ENCODE assay signal across 25 cellular contexts in the genomic region with DNA sequence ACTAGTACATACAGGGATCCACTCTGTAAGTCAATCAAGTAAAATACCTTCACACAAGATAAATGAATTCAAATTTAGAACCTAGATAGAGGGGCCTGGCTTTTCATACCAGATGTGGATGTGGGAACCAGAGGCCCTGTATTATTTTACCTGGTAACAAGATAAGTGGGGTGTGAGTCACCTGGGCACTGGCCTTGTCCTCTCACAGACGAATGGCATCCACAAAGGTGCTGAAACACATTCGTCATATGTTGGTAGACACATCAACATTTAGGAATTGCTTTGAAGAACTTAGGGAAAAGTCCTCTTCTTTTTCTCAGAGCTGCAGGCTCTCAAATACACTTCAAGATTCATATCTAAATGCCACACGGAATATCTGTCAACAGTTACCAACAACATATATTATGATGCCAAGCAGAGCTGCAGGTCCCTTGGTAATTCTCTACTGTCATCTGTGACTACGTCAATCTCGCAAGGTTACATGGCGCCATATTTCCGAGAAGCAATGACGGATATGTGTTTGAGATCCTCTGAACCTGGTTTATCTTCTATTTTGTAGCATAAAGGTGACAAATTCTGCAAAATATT.
DNase-seq lines count a peak whose midpoint lies in the region; ATAC-seq and TF ChIP-seq lines count a peak whose summit lies in the region.
"Had no signal": no experiment of that assay in that cellular context is flagged by ENCODE, and none has a peak within 500 bp of the region (broad histone marks: within the 10 kb centered on the region; RNA-seq: fewer than 3 reads in every experiment).

No MANE protein-coding gene starts in this region.

- no TSS peak for BruUV-seq in mammary epithelial cell (replicated peaks; lab: Mats Ljungman, UMichigan)

- TF ChIP-seq CTCF in mammary epithelial cell (conservative IDR thresholded peaks at IDR 0.05 in 1 of 2, IDR thresholded peaks at IDR 0.05 in 1 of 2; ENCODE audit: extremely low read depth in 1 of 2, insufficient read depth in 1 of 2, low read depth in 1 of 2, low read length in 2 of 2) (no peak), breast epithelium (IDR thresholded peaks at IDR 0.05) (no peak)

- H3K9me3 ChIP-seq in mammary epithelial cell (replicated peaks; ENCODE audit: insufficient read depth, low read length): no peaks in the 10 kb centered on the region
- H3K9me3 ChIP-seq in breast epithelium: no peaks in the 10 kb centered on the region
- H3K9me3 ChIP-seq: SK-N-SH had no signal

- intact Hi-C loops in mammary epithelial cell (cut with micrococcal nuclease) (no loop called here), breast epithelium (cut with DNase I; ENCODE audit: low total_unique reads) (no loop called here)

- no peaks in the 10 kb centered on the region for H3K36me3 Mint-ChIP-seq in naive thymus-derived CD8-positive, alpha-beta T cell

- H3K79me2 ChIP-seq in mammary epithelial cell (ENCODE audit: insufficient read depth, low read length): no peaks in the 10 kb centered on the region

- DNase-seq in mammary epithelial cell (peak; percentile 81), breast epithelium (ENCODE audit: low spot score in 2 of 2) (no peak), SW480 (ENCODE audit: low spot score) (peak; percentile 13), islet precursor cell (peak; percentile 83), NCI-H345 (lab: John Stamatoyannopoulos, UW) (no peak)
- DNase-seq in naive thymus-derived CD8-positive, alpha-beta T cell: no peak
- DNase-seq: 8988T, ACHN, Calu3, HCEC 1CT, Kasumi-1, MV-4-11, NCI-H1105, NCI-H146, NCI-H1930, NCI-H446 treated with DMSO at 0.1 percent for 48 hours, NCI-H526, SIG-M5, SK-N-SH, SW 1271 had no signal

- no peaks in the 10 kb centered on the region for H3K27me3 ChIP-seq in mammary epithelial cell (ENCODE audit: insufficient read depth, low read length)
- no peaks in the 10 kb centered on the region for H3K27me3 ChIP-seq in breast epithelium

- WGBS in mammary epithelial cell (ENCODE audit: low coverage, missing lambda C conversion rate): 72% methylated on average over 8 of the region's 8 CpGs

- dilution Hi-C loops in mammary epithelial cell (cut with HindIII; ENCODE audit: low sequenced_read_pairs): no loop called here

- POLR2A ChIA-PET in naive thymus-derived CD8-positive, alpha-beta T cell (lab: Charles Lee): no interaction called here

- no peak overlapping the region for H3K4me2 ChIP-seq in mammary epithelial cell (ENCODE audit: insufficient read depth, low read depth, low read length)
- H3K4me2 ChIP-seq: SK-N-SH had no signal

- H4K20me1 ChIP-seq in mammary epithelial cell (ENCODE audit: insufficient read depth, low read length): no peaks in the 10 kb centered on the region

- no peaks in the 10 kb centered on the region for H3K9me3 Mint-ChIP-seq in naive thymus-derived CD8-positive, alpha-beta T cell

- no peaks in the 10 kb centered on the region for H3K36me3 ChIP-seq in mammary epithelial cell (ENCODE audit: insufficient read depth, low read length)
- H3K36me3 ChIP-seq in breast epithelium: no peaks in the 10 kb centered on the region

- no peak overlapping the region for H3K4me3 Mint-ChIP-seq in naive thymus-derived CD8-positive, alpha-beta T cell

- H3K27me3 Mint-ChIP-seq in naive thymus-derived CD8-positive, alpha-beta T cell: peaks cover 4 to 13% (median 7%) of the 10 kb centered on the region in 5 donors

- H3K4me1 Mint-ChIP-seq in naive thymus-derived CD8-positive, alpha-beta T cell: no peaks in the 10 kb centered on the region

- H3K4me1 ChIP-seq in mammary epithelial cell (ENCODE audit: insufficient read depth, low read length) (peaks cover 13% of the 10 kb centered on the region), breast epithelium (no peaks in the 10 kb centered on the region)

- H3K27ac ChIP-seq in mammary epithelial cell (ENCODE audit: insufficient read depth, low read depth, low read length): no peak overlapping the region
- H3K27ac ChIP-seq in breast epithelium: no peak overlapping the region

- H2AFZ ChIP-seq in mammary epithelial cell (ENCODE audit: low read depth, low read length): no peak overlapping the region

- TF ChIP-seq POLR2A in breast epithelium (IDR thresholded peaks at IDR 0.05): no peak

- H3K4me3 ChIP-seq in mammary epithelial cell (replicated peaks in 1 of 3; ENCODE audit: insufficient read depth in 1 of 3, low read depth in 2 of 3, low read length in 3 of 3) (no peak overlapping the region), breast epithelium (no peak overlapping the region)
- H3K4me3 ChIP-seq: GM12878, K562 had no signal

- no peak overlapping the region for H3K27ac Mint-ChIP-seq in naive thymus-derived CD8-positive, alpha-beta T cell

- CTCF ChIA-PET in mammary epithelial cell (lab: Charles Lee; ENCODE audit: low non-redundant PET): no interaction called here

- no peak overlapping the region for H3K9ac ChIP-seq in mammary epithelial cell (ENCODE audit: insufficient read depth, low read length)
- H3K9ac ChIP-seq: SK-N-SH had no signal

- in situ Hi-C loops in mammary epithelial cell (cut with MboI; ENCODE audit: low sequenced_read_pairs in 2 of 2): no loop called here

- no peak for ATAC-seq in HG02571 (IDR thresholded peaks at IDR 0.05; ENCODE audit: unreplicated experiment)
- ATAC-seq in naive thymus-derived CD8-positive, alpha-beta T cell: no peak
- no peak for ATAC-seq in GM18520 (IDR thresholded peaks at IDR 0.05; ENCODE audit: unreplicated experiment)
- ATAC-seq: GM12878, K562, Panc1 had no signal

Comparison
In these comparisons a context has a peak if more than half of its experiments do, and no peak if none do; other contexts are left out.
1. DNase-seq: peak in mammary epithelial cell (single experiment), SW480 (single experiment) and islet precursor cell (single experiment); none in breast epithelium (0 of 2), NCI-H345 (single experiment) and naive thymus-derived CD8-positive, alpha-beta T cell (0 of 10).